ENCODE assay signal across 1 cellular context in genomic region chrX:39661508-39661907, GRCh38.
TF ChIP-seq lines count a peak whose summit lies in the region.

No MANE protein-coding gene starts in this region.

TF ChIP-seq in K562, 482 proteins besides CTCF, POLR2A, EP300 and RAD21 (continued from another document):
- TF ChIP-seq ZNF512 (tag; IDR thresholded peaks at IDR 0.05) (no peak), CBFA2T3 (IDR thresholded peaks at IDR 0.05) (peak; percentile 72), TEAD4 (IDR thresholded peaks at IDR 0.05; ENCODE audit: low read length) (peak; percentile 25; the same call in 1 of the 2 replicates), TEAD4 (CRISPR knock-in tag; IDR thresholded peaks at IDR 0.05; ENCODE audit: borderline replicate concordance) (no peak), TAL1 (IDR thresholded peaks at IDR 0.05) (peak; percentile 75), CBFA2T2 (conservative IDR thresholded peaks at IDR 0.05) (peak; percentile 42; the same call in 1 of the 2 replicates), NR1H2 (CRISPR knock-in tag; IDR thresholded peaks at IDR 0.05) (no peak), NCOA2 (IDR thresholded peaks at IDR 0.05; ENCODE audit: partially characterized antibody in 2 of 2) (no peak)
